In genomic region chr11:73249304-73249703, GRCh38 we compare ENCODE assay signal across 12 cellular contexts. TPM values are rescaled to one million over a fixed set of nuclear protein-coding genes. Genes with fewer than 3 reads are reported as not detected.
DNase-seq lines count a peak whose midpoint lies in the region; ATAC-seq lines count a peak whose summit lies in the region.
"Had no signal": no experiment of that assay in that cellular context is flagged by ENCODE, and none has a peak within 500 bp of the region (broad histone marks: within the 10 kb centered on the region; RNA-seq: fewer than 3 reads in every experiment).

No MANE protein-coding gene starts in this region.

- H3K4me1 Mint-ChIP-seq in central memory CD8-positive, alpha-beta T cell: no peaks in the 10 kb centered on the region

- peak; percentile 62 for ATAC-seq in GM21381 (IDR thresholded peaks at IDR 0.05; ENCODE audit: unreplicated experiment)
- peak; percentile 43 for ATAC-seq in HG03521 (IDR thresholded peaks at IDR 0.05; ENCODE audit: unreplicated experiment)
- peak; percentile 50 for ATAC-seq in central memory CD8-positive, alpha-beta T cell (replicated peaks; ENCODE audit: extremely low read depth, poor library complexity, severe bottlenecking)
- no peak for ATAC-seq in sciatic nerve
- ATAC-seq: T-helper 17 cell had no signal

- no peak for DNase-seq in central memory CD8-positive, alpha-beta T cell (ENCODE audit: low spot score in 2 of 2)
- DNase-seq in sciatic nerve (ENCODE audit: low spot score) (peak; percentile 17), NOMO-1 treated with dmso at 0.1 percent for 144 hours (lab: John Stamatoyannopoulos, UW; ENCODE audit: unreplicated experiment) (no peak), HCEC 1CT (no peak), GM19240 (ENCODE audit: insufficient read length, low spot score) (no peak)
- DNase-seq: DND-41, NCI-H524, T-helper 17 cell had no signal

- intact Hi-C loops in sciatic nerve (cut with DNase I): loop anchor here (10.0 kb wide), 1 partner anchor 415 kb away; no protein-coding TSS in a partner anchor

- H3K9me3 Mint-ChIP-seq in central memory CD8-positive, alpha-beta T cell: no peaks in the 10 kb centered on the region

- no peaks in the 10 kb centered on the region for H3K27me3 Mint-ChIP-seq in central memory CD8-positive, alpha-beta T cell
- H3K27me3 Mint-ChIP-seq: T-helper 17 cell had no signal

- peaks cover 1% of the 10 kb centered on the region for H3K36me3 Mint-ChIP-seq in central memory CD8-positive, alpha-beta T cell (ENCODE audit: insufficient read depth)

- H3K4me3 Mint-ChIP-seq in central memory CD8-positive, alpha-beta T cell: no peak overlapping the region
- H3K4me3 Mint-ChIP-seq: T-helper 17 cell had no signal

- H3K27ac Mint-ChIP-seq in central memory CD8-positive, alpha-beta T cell (ENCODE audit: low read depth): no peak overlapping the region
- H3K27ac Mint-ChIP-seq: progenitor cell of endocrine pancreas, T-helper 17 cell had no signal

RNA-seq across cellular contexts. Expression of gene P2RY6, which starts 22.8 kb away (rescaled TPM):
- total RNA-seq in sciatic nerve: 3.6 TPM
- total RNA-seq: T-helper 17 cell had no signal

RNA-seq across cellular contexts. Expression of gene P2RY2, which starts 31.2 kb away (rescaled TPM):
- 12.3 TPM for total RNA-seq in sciatic nerve
- total RNA-seq: LHCN-M2 had no signal

RNA-seq across cellular contexts. Expression of gene ARHGEF17, which starts 58.8 kb away (rescaled TPM):
- 110 TPM for total RNA-seq in sciatic nerve
